24 cellular contexts compared by ENCODE assay signal in the genomic region with DNA sequence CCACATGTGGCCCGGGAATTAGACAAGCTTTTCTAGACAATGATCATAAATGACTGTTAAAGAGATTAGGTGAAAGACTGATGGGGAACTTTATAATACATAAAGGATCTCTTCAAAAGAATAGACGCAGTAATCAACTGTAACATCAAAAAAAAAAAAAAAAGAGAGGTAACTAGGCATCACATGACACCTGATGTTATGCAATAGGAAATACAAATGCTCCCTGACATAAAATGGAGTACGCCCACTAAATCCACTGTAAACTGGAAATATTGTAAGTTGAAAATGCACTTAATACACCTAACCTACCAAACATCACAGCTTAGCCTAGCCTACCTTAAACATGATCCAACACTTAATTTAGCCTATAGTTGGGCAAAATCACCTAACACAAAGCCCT.
"Had no signal": no experiment of that assay in that cellular context is flagged by ENCODE, and none has a peak within 500 bp of the region (broad histone marks: within the 10 kb centered on the region; RNA-seq: fewer than 3 reads in every experiment).

No MANE protein-coding gene starts in this region.

- H3K36me3 ChIP-seq: neutrophil, right lobe of liver, suprapubic skin, thyroid gland, upper lobe of left lung, vagina had no signal

- FAIRE-seq: endothelial cell of umbilical vein had no signal

- H3K27ac ChIP-seq: foreskin keratinocyte, hepatocyte, neutrophil, psoas muscle, right lobe of liver, suprapubic skin, thyroid gland, upper lobe of left lung, vagina had no signal

- H3K4me2 ChIP-seq: hepatocyte had no signal

- DNase-seq: dermis blood vessel endothelial cell; erythroblast; foreskin keratinocyte; head of caudate nucleus; kidney; left cardiac atrium; left ventricle myocardium superior; mesendoderm; naive B cell; psoas muscle; retina; right lobe of liver; stimulated activated CD4-positive, alpha-beta T cell treated with anti-CD3 and anti-CD28 coated beads, Interleukin-4, amount 100 ng/mL, for 1 hour; stimulated activated CD8-positive, alpha-beta memory T cell treated with anti-CD3 and anti-CD28 coated beads, Interleukin-4, amount 100 ng/mL, for 48 hours; stimulated activated naive CD8-positive, alpha-beta T cell treated with anti-CD3 and anti-CD28 coated beads, Interleukin-15, Interleukin-2, amounts not matched to agents 100 U/mL and 50 U/mL, for 24 hours; thyroid gland; upper lobe of left lung had no signal

- H3K4me3 ChIP-seq: hepatocyte, lung, psoas muscle, right lobe of liver, suprapubic skin, thyroid gland, upper lobe of left lung, vagina had no signal

- H3K4me1 ChIP-seq: foreskin keratinocyte, thyroid gland had no signal

- H2AFZ ChIP-seq: hepatocyte had no signal

- H3K27me3 ChIP-seq: foreskin keratinocyte, hepatocyte, neutrophil, right lobe of liver, suprapubic skin, thyroid gland, upper lobe of left lung, vagina had no signal

- ATAC-seq: foreskin keratinocyte; left cardiac atrium; left ventricle myocardium superior; psoas muscle; right lobe of liver; stimulated activated effector memory CD8-positive, alpha-beta T cell treated with anti-CD3 and anti-CD28 coated beads, Interleukin-12 subunit alpha, Interleukin-12 subunit beta, amount 100 ng/mL, for 72 hours; stimulated activated naive CD8-positive, alpha-beta T cell treated with anti-CD3 and anti-CD28 coated beads, Interleukin-15, Interleukin-2, amounts not matched to agents 100 U/mL and 50 U/mL, for 24 hours had no signal

- H3K9me3 ChIP-seq: neutrophil, psoas muscle, suprapubic skin, thyroid gland, upper lobe of left lung, vagina had no signal
